In the genomic region with DNA sequence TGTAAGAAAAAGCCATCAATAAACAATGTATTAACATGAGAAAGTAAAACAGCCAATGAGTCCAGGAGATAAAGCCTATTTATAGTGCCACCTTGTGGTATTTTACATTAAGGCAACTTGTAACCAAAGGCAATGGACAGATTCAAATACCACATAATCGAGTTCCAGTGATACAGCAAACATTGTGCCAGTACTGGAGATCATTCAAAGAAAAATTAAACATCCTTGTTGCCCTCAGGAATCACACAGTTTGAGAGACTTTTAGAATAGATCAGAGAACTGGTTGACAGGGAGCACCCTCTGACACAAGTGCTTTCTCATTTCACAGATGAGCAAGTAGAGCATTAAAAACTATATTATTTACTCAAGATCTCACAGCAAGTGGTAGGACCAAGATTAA, we compare ENCODE assay signal across 8 cellular contexts.
DNase-seq lines count a peak whose midpoint lies in the region; ATAC-seq, FAIRE-seq and TF ChIP-seq lines count a peak whose summit lies in the region.

No MANE protein-coding gene starts in this region.

- no peak overlapping the region for H3K4me3 Mint-ChIP-seq in central memory CD8-positive, alpha-beta T cell

- H3K9me3 Mint-ChIP-seq in central memory CD8-positive, alpha-beta T cell: no peaks in the 10 kb centered on the region

- FAIRE-seq in A204.1 (lab: Jason Lieb, UNC): peak; percentile 98
- peak; percentile 66 for FAIRE-seq in urothelium cell line (lab: Jason Lieb, UNC)

- no peaks in the 10 kb centered on the region for H3K27me3 Mint-ChIP-seq in central memory CD8-positive, alpha-beta T cell

- peaks cover 21% of the 10 kb centered on the region for H3K36me3 Mint-ChIP-seq in central memory CD8-positive, alpha-beta T cell (ENCODE audit: insufficient read depth)

- peak overlapping the region; percentile 52 for H3K27ac Mint-ChIP-seq in central memory CD8-positive, alpha-beta T cell (ENCODE audit: low read depth)

- ATAC-seq in HG03354 (IDR thresholded peaks at IDR 0.05; ENCODE audit: poor library complexity, severe bottlenecking, unreplicated experiment) (peak; percentile 83), HG03342 (IDR thresholded peaks at IDR 0.05; ENCODE audit: unreplicated experiment) (no peak)
- ATAC-seq in central memory CD8-positive, alpha-beta T cell (replicated peaks; ENCODE audit: extremely low read depth, poor library complexity, severe bottlenecking): no peak

- TF ChIP-seq CTCF in GM12801 (IDR thresholded peaks at IDR 0.05; ENCODE audit: extremely low read depth, insufficient read length): peak; percentile 49

- DNase-seq in NCI-H82 treated with DMSO at 0.1 percent for 48 hours (lab: John Stamatoyannopoulos, UW; ENCODE audit: unreplicated experiment) (peak; percentile 1), left kidney (ENCODE audit: low read depth, low spot score) (peak; percentile 73), urothelium cell line (ENCODE audit: low spot score) (peak; percentile 63)
- DNase-seq in central memory CD8-positive, alpha-beta T cell (ENCODE audit: low spot score in 2 of 2): no peak

- peaks cover 5% of the 10 kb centered on the region for H3K4me1 Mint-ChIP-seq in central memory CD8-positive, alpha-beta T cell

Comparison
In these comparisons a context has a peak if more than half of its experiments do, and no peak if none do; other contexts are left out.
1. DNase-seq: peak in NCI-H82 treated with DMSO at 0.1 percent for 48 hours (single experiment), left kidney (single experiment) and urothelium cell line (single experiment); none in central memory CD8-positive, alpha-beta T cell (0 of 2).